ENCODE assay signal across 9 cellular contexts in genomic region chr6:138105880-138106664, GRCh38. TPM values are rescaled to one million over a fixed set of nuclear protein-coding genes. Genes with fewer than 3 reads are reported as not detected.
DNase-seq lines count a peak whose midpoint lies in the region; ATAC-seq, FAIRE-seq and TF ChIP-seq lines count a peak whose summit lies in the region.
"Had no signal": no experiment of that assay in that cellular context is flagged by ENCODE, and none has a peak within 500 bp of the region (broad histone marks: within the 10 kb centered on the region; RNA-seq: fewer than 3 reads in every experiment).

No MANE protein-coding gene starts in this region.

- H3K27me3 Mint-ChIP-seq in activated naive CD8-positive, alpha-beta T cell treated with anti-CD3 and anti-CD28 coated beads, Interleukin-2, amount 50 U/mL, for 24 hours: peaks cover 39% of the 10 kb centered on the region

- intact Hi-C loops in tibial artery (cut with DNase I; ENCODE audit: low total_unique reads): loop anchor here (5.0 kb wide), 1 partner anchor 104 kb away; no protein-coding TSS in a partner anchor

- H3K27ac Mint-ChIP-seq in activated naive CD8-positive, alpha-beta T cell treated with anti-CD3 and anti-CD28 coated beads, Interleukin-2, amount 50 U/mL, for 24 hours: no peak overlapping the region

- FAIRE-seq in islet of Langerhans (lab: Jason Lieb, UNC): peak; percentile 69
- FAIRE-seq: endometrium had no signal

- H3K27me3 ChIP-seq in HUES64 (ENCODE audit: insufficient read depth, low read length): peaks cover 15% of the 10 kb centered on the region
- no peaks in the 10 kb centered on the region for H3K27me3 ChIP-seq in tibial artery

- H3K4me3 Mint-ChIP-seq in activated naive CD8-positive, alpha-beta T cell treated with anti-CD3 and anti-CD28 coated beads, Interleukin-2, amount 50 U/mL, for 24 hours: peak overlapping the region; percentile 83

- H3K36me3 Mint-ChIP-seq in activated naive CD8-positive, alpha-beta T cell treated with anti-CD3 and anti-CD28 coated beads, Interleukin-2, amount 50 U/mL, for 24 hours (ENCODE audit: low read depth): no peaks in the 10 kb centered on the region

- TF ChIP-seq CTCF in tibial artery (IDR thresholded peaks at IDR 0.05) (no peak), GM13977 (IDR thresholded peaks at IDR 0.05; ENCODE audit: extremely low read depth, insufficient read depth, missing control alignments) (no peak)

- peak overlapping the region; percentile 84 for H3K9ac ChIP-seq in HUES64 (ENCODE audit: low read depth, low read length)

- in situ Hi-C loops in ACHN (cut with HindIII; ENCODE audit: low pct_ligation_motif_present, low pct_unique_long_range_greater_than_20kb, low sequenced_read_pairs) (no loop called here), GM13977 (cut with MboI; ENCODE audit: low pct_unique_long_range_greater_than_20kb, low sequenced_read_pairs, unreplicated experiment) (no loop called here)

- peaks cover 19% of the 10 kb centered on the region for H3K4me1 Mint-ChIP-seq in activated naive CD8-positive, alpha-beta T cell treated with anti-CD3 and anti-CD28 coated beads, Interleukin-2, amount 50 U/mL, for 24 hours

- peak; percentile 19 for DNase-seq in ACHN
- no peak for DNase-seq in activated naive CD8-positive, alpha-beta T cell treated with anti-CD3 and anti-CD28 coated beads, Interleukin-2, amount 50 U/mL, for 24 hours
- DNase-seq in tibial artery: no peak
- no peak for DNase-seq in NCI-H1436 (lab: John Stamatoyannopoulos, UW)
- DNase-seq in GM13977 (ENCODE audit: low spot score): no peak

- H3K27ac ChIP-seq in HUES64 (ENCODE audit: low read depth, low read length) (peak overlapping the region; percentile 80), tibial artery (peak overlapping the region; percentile 78 to 80)

- H3K36me3 ChIP-seq in HUES64 (ENCODE audit: insufficient read depth, low read length): no peaks in the 10 kb centered on the region; the same call in 1 of the 2 replicates
- no peaks in the 10 kb centered on the region for H3K36me3 ChIP-seq in tibial artery

- H3K4me3 ChIP-seq in HUES64 (ENCODE audit: low read length) (peak overlapping the region; percentile 66), tibial artery (peak overlapping the region; percentile 91 to 95)

- ATAC-seq in activated naive CD8-positive, alpha-beta T cell treated with anti-CD3 and anti-CD28 coated beads, Interleukin-2, amount 50 U/mL, for 24 hours: no peak
- no peak for ATAC-seq in GM19455 (IDR thresholded peaks at IDR 0.05; ENCODE audit: unreplicated experiment)

- WGBS in HUES64: under 1% methylated on average over 6 of the region's 10 CpGs

- no peaks in the 10 kb centered on the region for H3K9me3 Mint-ChIP-seq in activated naive CD8-positive, alpha-beta T cell treated with anti-CD3 and anti-CD28 coated beads, Interleukin-2, amount 50 U/mL, for 24 hours

- no peaks in the 10 kb centered on the region for H3K9me3 ChIP-seq in HUES64 (ENCODE audit: insufficient read depth, low read depth, low read length)
- H3K9me3 ChIP-seq in tibial artery: no peaks in the 10 kb centered on the region

- peaks cover 32% of the 10 kb centered on the region for H3K4me1 ChIP-seq in HUES64 (ENCODE audit: insufficient read depth, low read length)
- peaks cover 0 to 28% (median 11%) of the 10 kb centered on the region in 4 donors for H3K4me1 ChIP-seq in tibial artery

RNA-seq across cellular contexts. Expression of gene PERP, which starts 1.1 kb away (rescaled TPM):
- 32.0 TPM for polyA plus RNA-seq in HUES64 (2013, experiment 1 of 2)
- polyA plus RNA-seq in HUES64 (2013, experiment 2 of 2): 28.8 TPM

RNA-seq across cellular contexts. Expression of gene ARFGEF3, which starts 55.7 kb away (rescaled TPM):
- polyA plus RNA-seq in HUES64 (2013, experiment 1 of 2): 5.7 TPM
- 5.5 TPM for polyA plus RNA-seq in HUES64 (2013, experiment 2 of 2)
